In the genomic region with DNA sequence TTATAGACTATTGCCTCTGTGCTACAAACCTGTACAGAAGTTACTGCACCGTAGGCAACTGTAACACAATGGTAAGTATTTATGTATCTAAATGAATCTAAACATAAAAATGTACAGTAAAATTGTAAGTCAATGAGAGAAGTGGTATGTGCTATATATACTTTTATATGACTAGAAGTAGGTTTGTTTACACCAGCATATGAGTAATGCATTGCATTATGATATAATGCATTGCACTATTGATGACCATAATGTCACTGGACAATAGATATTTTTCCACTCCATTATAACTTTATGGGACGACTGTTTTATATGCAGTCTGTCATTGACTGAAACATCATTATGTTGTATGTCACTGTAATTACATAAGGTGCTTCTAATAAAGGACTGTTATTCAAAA, we compare ENCODE assay signal across 17 cellular contexts.
DNase-seq lines count a peak whose midpoint lies in the region; ATAC-seq and TF ChIP-seq lines count a peak whose summit lies in the region.
"Had no signal": no experiment of that assay in that cellular context is flagged by ENCODE, and none has a peak within 500 bp of the region (broad histone marks: within the 10 kb centered on the region; RNA-seq: fewer than 3 reads in every experiment).

No MANE protein-coding gene starts in this region.

- no peaks in the 10 kb centered on the region for H3K27me3 Mint-ChIP-seq in MCF 10A (ENCODE audit: insufficient read depth, unreplicated experiment)
- peaks cover 4% of the 10 kb centered on the region for H3K27me3 Mint-ChIP-seq in activated naive CD8-positive, alpha-beta T cell treated with anti-CD3 and anti-CD28 coated beads for 36 hours
- H3K27me3 Mint-ChIP-seq: CD4-positive, alpha-beta T cell had no signal

- H3K4me1 ChIP-seq in breast epithelium (no peaks in the 10 kb centered on the region), PC-3 (ENCODE audit: insufficient read depth, low read length) (peaks cover 66% of the 10 kb centered on the region)

- POLR2A ChIA-PET in MCF 10A (lab: Yijun Ruan, JAX) (no interaction called here), PC-3 (lab: Charles Lee; ENCODE audit: unreplicated experiment) (no interaction called here)

- no peaks in the 10 kb centered on the region for H3K9me3 Mint-ChIP-seq in MCF 10A (ENCODE audit: unreplicated experiment)
- no peaks in the 10 kb centered on the region for H3K9me3 Mint-ChIP-seq in activated naive CD8-positive, alpha-beta T cell treated with anti-CD3 and anti-CD28 coated beads for 36 hours
- H3K9me3 Mint-ChIP-seq: CD4-positive, alpha-beta T cell; H9 had no signal

- no TSS peak for BruUV-seq in MCF 10A (replicated peaks; lab: Mats Ljungman, UMichigan)
- BruUV-seq in PC-3 (replicated peaks; lab: Mats Ljungman, UMichigan), result no TSS peak

- H3F3A ChIP-seq in PC-3 (ENCODE audit: low read length, unreplicated experiment), result peaks cover 24% of the 10 kb centered on the region

- H3K4me2 ChIP-seq in PC-3 (ENCODE audit: low read length), result no peak overlapping the region
- H3K4me2 ChIP-seq: A549 had no signal

- no peaks in the 10 kb centered on the region for H3K79me2 ChIP-seq in PC-3 (ENCODE audit: low read length)

- H3K27ac ChIP-seq in breast epithelium (no peak overlapping the region), PC-3 (ENCODE audit: low read length) (no peak overlapping the region), epithelial cell of prostate (peak overlapping the region; percentile 98)
- H3K27ac ChIP-seq: 22Rv1, C4-2B had no signal

- H3K9ac ChIP-seq in PC-3 (ENCODE audit: low read length), result no peak overlapping the region

- CTCF ChIA-PET in MCF 10A (lab: Yijun Ruan, JAX), result no interaction called here
- CTCF ChIA-PET in PC-3 (lab: Charles Lee), result no interaction called here

- no peak for TF ChIP-seq CTCF in MCF 10A (IDR thresholded peaks at IDR 0.05; ENCODE audit: unreplicated experiment)
- TF ChIP-seq CTCF in breast epithelium (IDR thresholded peaks at IDR 0.05), result no peak
- TF ChIP-seq CTCF in PC-3 (conservative IDR thresholded peaks at IDR 0.05; ENCODE audit: low read depth, low read length), result no peak

- H4K20me1 ChIP-seq in PC-3 (ENCODE audit: low read length), result no peaks in the 10 kb centered on the region

- peak overlapping the region; percentile 83 for H3K27ac Mint-ChIP-seq in MCF 10A (ENCODE audit: low read depth, unreplicated experiment)
- H3K27ac Mint-ChIP-seq in activated naive CD8-positive, alpha-beta T cell treated with anti-CD3 and anti-CD28 coated beads for 36 hours, result no peak overlapping the region
- H3K27ac Mint-ChIP-seq: CD4-positive, alpha-beta T cell; H9 had no signal

- intact Hi-C loops in MCF 10A (cut with micrococcal nuclease) (loop anchor here (5.0 to 10.0 kb wide), 2 partner anchors 146 to 416 kb away; no protein-coding TSS in a partner anchor), breast epithelium (cut with DNase I; ENCODE audit: low total_unique reads) (no loop called here), PC-3 (cut with micrococcal nuclease) (loop anchor here (10.0 kb wide), 2 partner anchors 396 to 1176 kb away; a partner anchor contains a TSS)

- H3K36me3 ChIP-seq in breast epithelium (no peaks in the 10 kb centered on the region), PC-3 (ENCODE audit: low read depth, low read length) (no peaks in the 10 kb centered on the region)

- TF ChIP-seq POLR2A in breast epithelium (IDR thresholded peaks at IDR 0.05), result no peak

- H3K27me3 ChIP-seq in breast epithelium (no peaks in the 10 kb centered on the region), PC-3 (ENCODE audit: low read length) (no peaks in the 10 kb centered on the region)

- peaks cover 39% of the 10 kb centered on the region for H3K4me1 Mint-ChIP-seq in MCF 10A (ENCODE audit: insufficient read depth, unreplicated experiment)
- H3K4me1 Mint-ChIP-seq in activated naive CD8-positive, alpha-beta T cell treated with anti-CD3 and anti-CD28 coated beads for 36 hours, result peaks cover 9% of the 10 kb centered on the region

- no peak for ATAC-seq in PC-3
- ATAC-seq: A549, GM12878 had no signal

- no peak for DNase-seq in MCF 10A (ENCODE audit: unreplicated experiment)
- no peak for DNase-seq in breast epithelium (ENCODE audit: low spot score in 2 of 2)
- peak; percentile 54 for DNase-seq in PC-3
- no peak for DNase-seq in epithelial cell of prostate (ENCODE audit: low read depth, low spot score)
- DNase-seq in HuH-7 (ENCODE audit: low spot score), result no peak
- no peak for DNase-seq in cortex of kidney (lab: John Stamatoyannopoulos, UW)
- no peak for DNase-seq in activated naive CD8-positive, alpha-beta T cell treated with anti-CD3 and anti-CD28 coated beads for 36 hours
- DNase-seq: AML-193; CD4-positive, alpha-beta T cell; DMS153; DMS79; GOT3; H9 had no signal

- H3K36me3 Mint-ChIP-seq in MCF 10A (ENCODE audit: insufficient read depth, unreplicated experiment), result no peaks in the 10 kb centered on the region
- no peaks in the 10 kb centered on the region for H3K36me3 Mint-ChIP-seq in activated naive CD8-positive, alpha-beta T cell treated with anti-CD3 and anti-CD28 coated beads for 36 hours

- H2AFZ ChIP-seq in PC-3 (ENCODE audit: low read length), result no peak overlapping the region

- no peak overlapping the region for H3K4me3 Mint-ChIP-seq in MCF 10A (ENCODE audit: unreplicated experiment)
- no peak overlapping the region for H3K4me3 Mint-ChIP-seq in activated naive CD8-positive, alpha-beta T cell treated with anti-CD3 and anti-CD28 coated beads for 36 hours
- H3K4me3 Mint-ChIP-seq: CD4-positive, alpha-beta T cell; H9 had no signal

- no peak overlapping the region for H3K4me3 ChIP-seq in breast epithelium
- H3K4me3 ChIP-seq in PC-3 (ENCODE audit: low read length), result no peak overlapping the region
- H3K4me3 ChIP-seq: A549, GM12878 had no signal

- H3K9me3 ChIP-seq in breast epithelium (no peaks in the 10 kb centered on the region), PC-3 (ENCODE audit: low read length) (no peaks in the 10 kb centered on the region)

- H3K9me2 ChIP-seq in PC-3 (replicated peaks; ENCODE audit: low read length), result no peaks in the 10 kb centered on the region
